12 cellular contexts compared by ENCODE assay signal in genomic region chr1:93816970-93817738, GRCh38.
A peak's percentile ranks its signal among the peaks of the same experiment; 100 is the strongest.
DNase-seq lines count a peak whose midpoint lies in the region; ATAC-seq, FAIRE-seq and TF ChIP-seq lines count a peak whose summit lies in the region.
"Had no signal": no experiment of that assay in that cellular context is flagged by ENCODE, and none has a peak within 500 bp of the region (broad histone marks: within the 10 kb centered on the region; RNA-seq: fewer than 3 reads in every experiment).

No MANE protein-coding gene starts in this region.

- intact Hi-C loops in OCI-LY7 (cut with micrococcal nuclease; ENCODE audit: unreplicated experiment) (loop anchor here (10.0 kb wide), 1 partner anchor 382 kb away; no protein-coding TSS in a partner anchor), endothelial cell of umbilical vein (cut with micrococcal nuclease) (loop anchor here (1.0 kb wide), 3 partner anchors 27 to 262 kb away; no protein-coding TSS in a partner anchor)

- DNase-seq in Daoy (ENCODE audit: low read depth) = peak; percentile 81
- peak; percentile 65 for DNase-seq in OCI-LY7 (ENCODE audit: low spot score)
- DNase-seq in endothelial cell of umbilical vein (ENCODE audit: low read depth, low spot score) = peak; percentile 96
- no peak for DNase-seq in neural crest cell (ENCODE audit: low read depth, low spot score)
- DNase-seq in effector CD4-positive, alpha-beta T cell = no peak
- DNase-seq in activated naive CD4-positive, alpha-beta T cell treated with anti-CD3 and anti-CD28 coated beads, Interleukin-2, amount 10 ng/mL, durations not matched to agents 7 days and 5 days = no peak
- no peak for DNase-seq in activated T-cell treated with anti-CD3 and anti-CD28 coated beads, Interleukin-2, amount 50 U/mL, for 72 hours
- DNase-seq: activated naive CD4-positive, alpha-beta T cell; NCI-H1048 had no signal

- H3K9me2 ChIP-seq in OCI-LY7 (ENCODE audit: insufficient read depth, low read length) = no peaks in the 10 kb centered on the region

- H3K9ac ChIP-seq in endothelial cell of umbilical vein (replicated peaks; ENCODE audit: extremely low read depth, insufficient read depth, low read length) = peak overlapping the region; percentile 53

- peaks cover 7% of the 10 kb centered on the region for H3K36me3 Mint-ChIP-seq in neural crest cell (ENCODE audit: low read depth)
- no peaks in the 10 kb centered on the region for H3K36me3 Mint-ChIP-seq in activated naive CD4-positive, alpha-beta T cell treated with anti-CD3 and anti-CD28 coated beads, Interleukin-2, amount 10 ng/mL, durations not matched to agents 7 days and 5 days
- H3K36me3 Mint-ChIP-seq in activated T-cell treated with anti-CD3 and anti-CD28 coated beads, Interleukin-2, amount 50 U/mL, for 72 hours (ENCODE audit: insufficient read depth in 2 of 2) = no peaks in the 10 kb centered on the region

- no peaks in the 10 kb centered on the region for H4K20me1 ChIP-seq in OCI-LY7 (ENCODE audit: insufficient read depth, low read length)
- H4K20me1 ChIP-seq in endothelial cell of umbilical vein (replicated peaks; ENCODE audit: control insufficient read depth, extremely low read depth, insufficient read depth, low read length) = no peaks in the 10 kb centered on the region

- H3K27me3 Mint-ChIP-seq in neural crest cell (ENCODE audit: low read depth) = no peaks in the 10 kb centered on the region
- no peaks in the 10 kb centered on the region for H3K27me3 Mint-ChIP-seq in activated naive CD4-positive, alpha-beta T cell treated with anti-CD3 and anti-CD28 coated beads, Interleukin-2, amount 10 ng/mL, durations not matched to agents 7 days and 5 days
- no peaks in the 10 kb centered on the region for H3K27me3 Mint-ChIP-seq in activated T-cell treated with anti-CD3 and anti-CD28 coated beads, Interleukin-2, amount 50 U/mL, for 72 hours (ENCODE audit: low read depth)

- peaks cover 33% of the 10 kb centered on the region for H3K4me1 ChIP-seq in OCI-LY7 (ENCODE audit: insufficient read depth, low read length, poor library complexity, severe bottlenecking)
- peaks cover 41% of the 10 kb centered on the region for H3K4me1 ChIP-seq in endothelial cell of umbilical vein (ENCODE audit: control insufficient read depth, extremely low read depth, insufficient read depth, low read length)

- H3K9me3 Mint-ChIP-seq in neural crest cell = peaks cover 2% of the 10 kb centered on the region
- no peaks in the 10 kb centered on the region for H3K9me3 Mint-ChIP-seq in activated naive CD4-positive, alpha-beta T cell treated with anti-CD3 and anti-CD28 coated beads, Interleukin-2, amount 10 ng/mL, durations not matched to agents 7 days and 5 days
- no peaks in the 10 kb centered on the region for H3K9me3 Mint-ChIP-seq in activated T-cell treated with anti-CD3 and anti-CD28 coated beads, Interleukin-2, amount 50 U/mL, for 72 hours

- H2AFZ ChIP-seq in OCI-LY7 (ENCODE audit: low read length) (peak overlapping the region; percentile 59; the same call in 1 of the 2 replicates), endothelial cell of umbilical vein (ENCODE audit: low read depth, low read length) (no peak overlapping the region)

- H3K79me2 ChIP-seq in OCI-LY7 (ENCODE audit: insufficient read depth, low read depth, low read length) (no peaks in the 10 kb centered on the region), endothelial cell of umbilical vein (ENCODE audit: control insufficient read depth, insufficient read depth, low read length) (no peaks in the 10 kb centered on the region)

- H3K27me3 ChIP-seq in endothelial cell of umbilical vein (ENCODE audit: control insufficient read depth in 2 of 2, insufficient read depth in 2 of 2, low read length in 2 of 2) = no peaks in the 10 kb centered on the region

- H3K27ac Mint-ChIP-seq in neural crest cell (ENCODE audit: unreplicated experiment) = peak overlapping the region; percentile 59
- H3K27ac Mint-ChIP-seq in activated naive CD4-positive, alpha-beta T cell treated with anti-CD3 and anti-CD28 coated beads, Interleukin-2, amount 10 ng/mL, durations not matched to agents 7 days and 5 days = no peak overlapping the region
- H3K27ac Mint-ChIP-seq in activated T-cell treated with anti-CD3 and anti-CD28 coated beads, Interleukin-2, amount 50 U/mL, for 72 hours = no peak overlapping the region

- TF ChIP-seq CTCF in OCI-LY7 (conservative IDR thresholded peaks at IDR 0.05; ENCODE audit: low read length) = no peak
- TF ChIP-seq CTCF in endothelial cell of umbilical vein (IDR thresholded peaks at IDR 0.05; ENCODE audit: extremely low read depth in 1 of 2, insufficient read depth in 1 of 2, low read depth in 1 of 2, low read length in 2 of 2) = no peak
- TF ChIP-seq CTCF in neural crest cell (conservative IDR thresholded peaks at IDR 0.05) = no peak

- H3K36me3 ChIP-seq in OCI-LY7 (ENCODE audit: insufficient read depth, low read length) (no peaks in the 10 kb centered on the region), endothelial cell of umbilical vein (ENCODE audit: control insufficient read depth in 2 of 2, extremely low read depth in 1 of 2, insufficient read depth in 2 of 2, low read length in 2 of 2) (no peaks in the 10 kb centered on the region)

- H3K4me3 ChIP-seq in OCI-LY7 (ENCODE audit: low read depth, low read length, poor library complexity, severe bottlenecking) (no peak overlapping the region), endothelial cell of umbilical vein (replicated peaks in 1 of 3; ENCODE audit: insufficient read depth in 1 of 3, low read depth in 1 of 3, low read length in 3 of 3) (no peak overlapping the region)
- H3K4me3 ChIP-seq: mucosa of descending colon had no signal

- CTCF ChIA-PET in OCI-LY7 (lab: Charles Lee; ENCODE audit: unreplicated experiment) (interaction anchor here (2.1 to 2.8 kb wide), 2 partner anchors 26 to 188 kb away, joined by 6 to 10 read pairs; no protein-coding TSS in a partner anchor), endothelial cell of umbilical vein (lab: Charles Lee) (interaction anchor here (0.6 to 8.8 kb wide), 22 partner anchors 11 to 513 kb away, joined by 3 to 490 read pairs (median 4); partner anchors contain the start of gene BCAR3)
- CTCF ChIA-PET in activated naive CD4-positive, alpha-beta T cell treated with anti-CD3 and anti-CD28 coated beads, Interleukin-2, amount 10 ng/mL, durations not matched to agents 7 days and 5 days (lab: Charles Lee) = interaction anchor here (0.6 to 10.7 kb wide), 3 partner anchors 27 to 188 kb away, joined by 3 to 297 read pairs (median 73); no protein-coding TSS in a partner anchor

- H3K9me1 ChIP-seq in endothelial cell of umbilical vein (replicated peaks; ENCODE audit: control insufficient read depth, extremely low read depth, insufficient read depth, low read length) = no peaks in the 10 kb centered on the region

- POLR2A ChIA-PET in OCI-LY7 (lab: Charles Lee) (interaction anchor here (0.6 to 1.5 kb wide), 9 partner anchors 67 to 974 kb away, joined by 3 to 7 read pairs (median 4); no protein-coding TSS in a partner anchor), endothelial cell of umbilical vein (lab: Charles Lee) (interaction anchor here (1.0 to 1.2 kb wide), 5 partner anchors 27 to 192 kb away, joined by 3 to 10 read pairs (median 9); no protein-coding TSS in a partner anchor)

- ATAC-seq in GM21390 (IDR thresholded peaks at IDR 0.05; ENCODE audit: unreplicated experiment) = no peak
- no peak for ATAC-seq in activated T-cell treated with anti-CD3 and anti-CD28 coated beads, Interleukin-2, amount 50 U/mL, for 72 hours (replicated peaks in 1 of 2)
- ATAC-seq: mucosa of descending colon had no signal

- peak overlapping the region; percentile 58 for H3K4me2 ChIP-seq in OCI-LY7 (ENCODE audit: low read length)
- peak overlapping the region; percentile 58 for H3K4me2 ChIP-seq in endothelial cell of umbilical vein (ENCODE audit: insufficient read depth, low read length)

- dilution Hi-C loops in endothelial cell of umbilical vein (cut with MboI; ENCODE audit: extremely low pct_ligation_motif_present, low sequenced_read_pairs) = loop anchor here (25.0 kb wide), 1 partner anchor 155 kb away; no protein-coding TSS in a partner anchor

- peaks cover 57% of the 10 kb centered on the region for H3K4me1 Mint-ChIP-seq in neural crest cell
- peaks cover 21% of the 10 kb centered on the region for H3K4me1 Mint-ChIP-seq in activated naive CD4-positive, alpha-beta T cell treated with anti-CD3 and anti-CD28 coated beads, Interleukin-2, amount 10 ng/mL, durations not matched to agents 7 days and 5 days
- peaks cover 18% of the 10 kb centered on the region for H3K4me1 Mint-ChIP-seq in activated T-cell treated with anti-CD3 and anti-CD28 coated beads, Interleukin-2, amount 50 U/mL, for 72 hours (ENCODE audit: low read depth)

- H3K9me3 ChIP-seq in OCI-LY7 (ENCODE audit: low read length) (no peaks in the 10 kb centered on the region), endothelial cell of umbilical vein (replicated peaks; ENCODE audit: control insufficient read depth, insufficient read depth, low read length) (no peaks in the 10 kb centered on the region)
- H3K9me3 ChIP-seq: mucosa of descending colon had no signal

- peak overlapping the region; percentile 14 for H3K27ac ChIP-seq in OCI-LY7 (ENCODE audit: low read depth, low read length, poor library complexity, severe bottlenecking)
- peak overlapping the region; percentile 88 for H3K27ac ChIP-seq in endothelial cell of umbilical vein (ENCODE audit: insufficient read depth, low read depth, low read length)

- no peak overlapping the region for H3K4me3 Mint-ChIP-seq in neural crest cell
- no peak overlapping the region for H3K4me3 Mint-ChIP-seq in activated naive CD4-positive, alpha-beta T cell treated with anti-CD3 and anti-CD28 coated beads, Interleukin-2, amount 10 ng/mL, durations not matched to agents 7 days and 5 days
- H3K4me3 Mint-ChIP-seq in activated T-cell treated with anti-CD3 and anti-CD28 coated beads, Interleukin-2, amount 50 U/mL, for 72 hours = peak overlapping the region in 1 of 2 donors; percentile 2

- peak; percentile 93 for FAIRE-seq in endothelial cell of umbilical vein (lab: Jason Lieb, UNC)
- FAIRE-seq: GM18507 had no signal

- peak; percentile 90 for TF ChIP-seq POLR2A in endothelial cell of umbilical vein (IDR thresholded peaks at IDR 0.05; ENCODE audit: low read depth, low read length)

- no TSS peak for BruUV-seq in OCI-LY7 (replicated peaks; lab: Mats Ljungman, UMichigan)
- no TSS peak for BruUV-seq in endothelial cell of umbilical vein (replicated peaks; lab: Mats Ljungman, UMichigan)

TF ChIP-seq in endothelial cell of umbilical vein, 7 proteins besides CTCF, POLR2A, EP300 and RAD21 (continues in another document):
- TF ChIP-seq MYC (IDR thresholded peaks at IDR 0.05; ENCODE audit: low read depth, low read length) = no peak
- no peak for TF ChIP-seq EZH2 (IDR thresholded peaks at IDR 0.05; ENCODE audit: borderline replicate concordance, low read depth, low read length, severe bottlenecking)
- TF ChIP-seq JUN (IDR thresholded peaks at IDR 0.05; ENCODE audit: borderline replicate concordance, insufficient read depth, insufficient read length, low read depth) = peak; percentile 55
- TF ChIP-seq POLR2AphosphoS5 (IDR thresholded peaks at IDR 0.05; ENCODE audit: insufficient read depth, low read depth, low read length) = peak; percentile 98
- TF ChIP-seq GATA2 (IDR thresholded peaks at IDR 0.05; ENCODE audit: insufficient read depth, insufficient read length, low read depth, low read length) = peak; percentile 96

Comparison
In these comparisons a context has a peak if more than half of its experiments do, and no peak if none do; other contexts are left out.
1. DNase-seq: peak in Daoy (single experiment), OCI-LY7 (single experiment) and endothelial cell of umbilical vein (single experiment); none in neural crest cell (single experiment), effector CD4-positive, alpha-beta T cell (single experiment), activated naive CD4-positive, alpha-beta T cell treated with anti-CD3 and anti-CD28 coated beads, Interleukin-2, amount 10 ng/mL, durations not matched to agents 7 days and 5 days (single experiment) and activated T-cell treated with anti-CD3 and anti-CD28 coated beads, Interleukin-2, amount 50 U/mL, for 72 hours (0 of 2).